ENCODE assay signal across 8 cellular contexts in the genomic region with DNA sequence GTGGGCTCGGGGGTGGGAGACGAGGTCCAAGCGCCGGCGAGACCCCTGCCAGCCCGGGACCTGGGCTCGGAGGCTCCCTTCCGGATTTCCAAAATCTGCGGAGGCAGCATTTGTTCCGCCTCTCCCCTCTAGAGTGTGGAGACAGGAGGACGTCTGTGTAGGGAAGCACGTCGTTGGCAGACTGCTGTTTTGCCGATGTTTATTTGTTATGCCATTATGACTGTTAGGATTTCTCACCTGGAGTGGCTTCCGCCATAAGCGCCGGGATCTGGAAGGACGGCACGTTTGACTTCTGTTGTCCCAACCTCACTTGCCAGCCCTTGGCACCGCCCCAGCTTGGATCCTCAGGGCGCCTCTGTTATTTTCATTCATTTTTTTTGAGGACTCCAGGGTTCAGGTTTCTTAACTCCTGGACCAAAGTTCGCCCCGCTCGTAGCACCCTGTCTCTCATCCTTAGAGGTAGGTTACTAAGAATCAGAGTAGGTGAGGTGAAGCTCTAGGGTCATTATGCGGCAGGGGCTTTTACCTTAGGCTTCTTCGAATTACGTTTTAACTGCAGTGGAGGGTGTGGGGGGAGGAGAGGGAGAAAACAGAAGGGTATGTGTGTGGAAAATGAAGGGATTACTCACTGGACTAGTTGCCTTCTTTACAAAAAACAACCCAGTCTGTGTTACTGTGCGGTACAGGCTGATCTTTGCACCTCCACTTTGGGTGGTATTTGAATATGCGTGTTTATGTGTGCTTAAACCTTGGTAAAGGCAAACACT. TPM values are rescaled to one million over a fixed set of nuclear protein-coding genes. Genes with fewer than 3 reads are reported as not detected.
DNase-seq lines count a peak whose midpoint lies in the region; ATAC-seq and TF ChIP-seq lines count a peak whose summit lies in the region.

No MANE protein-coding gene starts in this region.

- no peaks in the 10 kb centered on the region for H3K36me3 Mint-ChIP-seq in activated CD8-positive, alpha-beta T cell treated with anti-CD3 and anti-CD28 coated beads, Interleukin-2, amount 10 ng/mL, durations not matched to agents 7 days and 5 days (ENCODE audit: low read depth)

- no peaks in the 10 kb centered on the region for H3K27me3 ChIP-seq in parathyroid adenoma (ENCODE audit: control insufficient read depth, insufficient read depth, low read length)

- CTCF ChIA-PET in activated CD8-positive, alpha-beta T cell treated with anti-CD3 and anti-CD28 coated beads, Interleukin-2, amount 10 ng/mL, durations not matched to agents 7 days and 5 days (lab: Charles Lee), result no interaction called here

- H3K9me3 ChIP-seq in parathyroid adenoma (ENCODE audit: control insufficient read depth, low read length), result no peaks in the 10 kb centered on the region

- H3K27ac ChIP-seq in parathyroid adenoma, result peak overlapping the region; percentile 52

- peaks cover 12% of the 10 kb centered on the region for H3K4me1 Mint-ChIP-seq in activated CD8-positive, alpha-beta T cell treated with anti-CD3 and anti-CD28 coated beads, Interleukin-2, amount 10 ng/mL, durations not matched to agents 7 days and 5 days (ENCODE audit: low read depth)

- H2AFZ ChIP-seq in parathyroid adenoma, result peak overlapping the region; percentile 85

- H3K27ac Mint-ChIP-seq in activated CD8-positive, alpha-beta T cell treated with anti-CD3 and anti-CD28 coated beads, Interleukin-2, amount 10 ng/mL, durations not matched to agents 7 days and 5 days, result peak overlapping the region; percentile 30

- no peaks in the 10 kb centered on the region for H3K9me3 Mint-ChIP-seq in activated CD8-positive, alpha-beta T cell treated with anti-CD3 and anti-CD28 coated beads, Interleukin-2, amount 10 ng/mL, durations not matched to agents 7 days and 5 days (ENCODE audit: insufficient read depth)

- peaks cover 37% of the 10 kb centered on the region for H3K27me3 Mint-ChIP-seq in activated CD8-positive, alpha-beta T cell treated with anti-CD3 and anti-CD28 coated beads, Interleukin-2, amount 10 ng/mL, durations not matched to agents 7 days and 5 days (ENCODE audit: low read depth)

- H3K4me2 ChIP-seq in parathyroid adenoma (ENCODE audit: low read length), result peak overlapping the region; percentile 87

- H3K36me3 ChIP-seq in parathyroid adenoma (ENCODE audit: control insufficient read depth, insufficient read depth, low read length), result no peaks in the 10 kb centered on the region

- peak; percentile 8 for ATAC-seq in GM19438 (IDR thresholded peaks at IDR 0.05; ENCODE audit: low read depth, unreplicated experiment)
- ATAC-seq in activated CD8-positive, alpha-beta T cell treated with anti-CD3 and anti-CD28 coated beads, Interleukin-2, amount 10 ng/mL, durations not matched to agents 7 days and 5 days, result peak; percentile 7
- ATAC-seq in GM21360 (IDR thresholded peaks at IDR 0.05; ENCODE audit: unreplicated experiment), result no peak

- DNase-seq in COLO829 (ENCODE audit: low spot score) (peak; percentile 83), NCI-H128 (lab: John Stamatoyannopoulos, UW; ENCODE audit: unreplicated experiment) (peak; percentile 71), glomerular visceral epithelial cell (ENCODE audit: extremely low spot score) (peak; percentile 49)
- DNase-seq in activated CD8-positive, alpha-beta T cell treated with anti-CD3 and anti-CD28 coated beads, Interleukin-2, amount 10 ng/mL, durations not matched to agents 7 days and 5 days, result no peak
- DNase-seq in stimulated activated CD4-positive, alpha-beta T cell treated with anti-CD3 and anti-CD28 coated beads, Interleukin-4, amount 100 ng/mL, for 24 hours, result no peak

- H3K79me2 ChIP-seq in parathyroid adenoma, result no peaks in the 10 kb centered on the region

- H3K4me3 Mint-ChIP-seq in activated CD8-positive, alpha-beta T cell treated with anti-CD3 and anti-CD28 coated beads, Interleukin-2, amount 10 ng/mL, durations not matched to agents 7 days and 5 days, result peak overlapping the region; percentile 75

- POLR2A ChIA-PET in activated CD8-positive, alpha-beta T cell treated with anti-CD3 and anti-CD28 coated beads, Interleukin-2, amount 10 ng/mL, durations not matched to agents 7 days and 5 days (lab: Charles Lee), result no interaction called here

- H3K4me1 ChIP-seq in parathyroid adenoma, result peaks cover 2% of the 10 kb centered on the region

- H3K9ac ChIP-seq in parathyroid adenoma, result peak overlapping the region; percentile 12

- no peak for TF ChIP-seq CTCF in parathyroid adenoma (IDR thresholded peaks at IDR 0.05)

- H3K4me3 ChIP-seq in parathyroid adenoma (ENCODE audit: low read depth, low read length), result peak overlapping the region; percentile 76

RNA-seq across cellular contexts. Expression of gene PYGL, which starts 0.5 kb away (rescaled TPM):
- not detected for total RNA-seq in activated CD8-positive, alpha-beta T cell treated with anti-CD3 and anti-CD28 coated beads, Interleukin-2, amount 10 ng/mL, durations not matched to agents 7 days and 5 days

Comparison
In these comparisons a context has a peak if more than half of its experiments do, and no peak if none do; other contexts are left out.
1. DNase-seq: peak in COLO829 (single experiment), NCI-H128 (single experiment) and glomerular visceral epithelial cell (single experiment); none in activated CD8-positive, alpha-beta T cell treated with anti-CD3 and anti-CD28 coated beads, Interleukin-2, amount 10 ng/mL, durations not matched to agents 7 days and 5 days (single experiment) and stimulated activated CD4-positive, alpha-beta T cell treated with anti-CD3 and anti-CD28 coated beads, Interleukin-4, amount 100 ng/mL, for 24 hours (single experiment).